In the genomic region with DNA sequence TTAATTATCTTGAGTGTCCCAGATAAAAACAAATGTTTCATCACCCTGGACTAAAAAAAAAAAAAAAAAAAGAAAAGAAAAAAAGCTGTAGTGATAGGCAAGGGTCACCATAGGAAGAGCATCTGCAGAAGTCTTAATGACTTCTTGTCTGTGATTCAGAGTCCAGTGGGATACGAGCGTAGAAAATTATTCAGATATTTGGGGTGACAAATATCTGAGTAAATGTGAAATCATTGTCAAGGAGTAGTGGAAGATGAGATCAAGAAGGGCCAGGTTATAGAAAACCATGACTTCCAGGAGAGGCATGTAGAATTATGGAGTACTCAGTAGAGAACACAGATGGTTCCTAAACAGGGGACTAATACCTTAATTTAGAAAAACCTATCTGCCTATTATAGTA, we compare ENCODE assay signal across 25 cellular contexts.
"Had no signal": no experiment of that assay in that cellular context is flagged by ENCODE, and none has a peak within 500 bp of the region (broad histone marks: within the 10 kb centered on the region; RNA-seq: fewer than 3 reads in every experiment).

No MANE protein-coding gene starts in this region.

- H3K4me1 Mint-ChIP-seq: activated naive CD4-positive, alpha-beta T cell treated with anti-CD3 and anti-CD28 coated beads, Interleukin-2, amount 10 ng/mL, durations not matched to agents 7 days and 5 days; activated naive CD8-positive, alpha-beta T cell treated with anti-CD3 and anti-CD28 coated beads, Interleukin-2, amount 50 U/mL, for 24 hours; immature natural killer cell had no signal

- ATAC-seq: activated naive CD8-positive, alpha-beta T cell treated with anti-CD3 and anti-CD28 coated beads, Interleukin-2, amount 50 U/mL, for 24 hours; body of pancreas; foreskin keratinocyte; naive thymus-derived CD8-positive, alpha-beta T cell had no signal

- H3K4me3 Mint-ChIP-seq: activated CD4-positive, alpha-beta memory T cell treated with anti-CD3 and anti-CD28 coated beads for 36 hours; activated naive CD4-positive, alpha-beta T cell treated with anti-CD3 and anti-CD28 coated beads, Interleukin-2, amount 10 ng/mL, durations not matched to agents 7 days and 5 days; activated naive CD8-positive, alpha-beta T cell treated with anti-CD3 and anti-CD28 coated beads, Interleukin-2, amount 50 U/mL, for 24 hours; immature natural killer cell; mesothelial cell of epicardium; naive thymus-derived CD8-positive, alpha-beta T cell; neural progenitor cell; type B pancreatic cell had no signal

- H3K36me3 Mint-ChIP-seq: activated CD4-positive, alpha-beta memory T cell treated with anti-CD3 and anti-CD28 coated beads for 36 hours; activated naive CD4-positive, alpha-beta T cell treated with anti-CD3 and anti-CD28 coated beads, Interleukin-2, amount 10 ng/mL, durations not matched to agents 7 days and 5 days; immature natural killer cell; neural progenitor cell; type B pancreatic cell had no signal

- H3K9me3 Mint-ChIP-seq: activated CD4-positive, alpha-beta memory T cell treated with anti-CD3 and anti-CD28 coated beads for 36 hours had no signal

- H3K27ac Mint-ChIP-seq: activated CD4-positive, alpha-beta memory T cell treated with anti-CD3 and anti-CD28 coated beads for 36 hours; activated naive CD4-positive, alpha-beta T cell treated with anti-CD3 and anti-CD28 coated beads, Interleukin-2, amount 10 ng/mL, durations not matched to agents 7 days and 5 days; activated naive CD8-positive, alpha-beta T cell treated with anti-CD3 and anti-CD28 coated beads, Interleukin-2, amount 50 U/mL, for 24 hours; immature natural killer cell; mesothelial cell of epicardium; neural progenitor cell; progenitor cell of endocrine pancreas; type B pancreatic cell had no signal

- H3K27me3 Mint-ChIP-seq: activated naive CD4-positive, alpha-beta T cell treated with anti-CD3 and anti-CD28 coated beads, Interleukin-2, amount 10 ng/mL, durations not matched to agents 7 days and 5 days; progenitor cell of endocrine pancreas; type B pancreatic cell had no signal

- DNase-seq: activated CD4-positive, alpha-beta memory T cell treated with anti-CD3 and anti-CD28 coated beads for 36 hours; activated CD4-positive, alpha-beta T cell treated with anti-CD3 and anti-CD28 coated beads for 4 hours; activated CD4-positive, CD25-positive, alpha-beta regulatory T cell; activated effector memory CD4-positive, alpha-beta T cell treated with Interleukin-2 at 50 U/mL for 16 hours; activated naive CD4-positive, alpha-beta T cell treated with anti-CD3 and anti-CD28 coated beads, Interleukin-2, amount 10 ng/mL, durations not matched to agents 7 days and 5 days; activated naive CD8-positive, alpha-beta T cell treated with anti-CD3 and anti-CD28 coated beads, Interleukin-2, amount 50 U/mL, for 24 hours; activated T-cell treated with anti-CD3 and anti-CD28 coated beads, Interleukin-2, amount 50 U/mL, for 48 hours; body of pancreas; effector CD4-positive, alpha-beta T cell; foreskin keratinocyte; immature natural killer cell; kidney glomerular epithelial cell; left ventricle myocardium inferior; naive thymus-derived CD8-positive, alpha-beta T cell; retina; sigmoid colon; stimulated activated CD4-positive, alpha-beta T cell treated with anti-CD3 and anti-CD28 coated beads, Interleukin-4, amount 100 ng/mL, for 1 hour; stimulated activated naive CD4-positive, alpha-beta T cell treated with Interleukin-2 at 50 U/mL for 16 hours; T-helper 9 cell had no signal

- H3K27ac ChIP-seq: body of pancreas, cardiac muscle cell, foreskin keratinocyte, left ventricle myocardium inferior, neural progenitor cell, sigmoid colon, thoracic aorta had no signal
